17 cellular contexts compared by ENCODE assay signal in genomic region chr12:81991868-81992267, GRCh38.
"Had no signal": no experiment of that assay in that cellular context is flagged by ENCODE, and none has a peak within 500 bp of the region (broad histone marks: within the 10 kb centered on the region; RNA-seq: fewer than 3 reads in every experiment).

No MANE protein-coding gene starts in this region.

- H3K9me3 ChIP-seq: SK-N-SH had no signal

- H3K4me2 ChIP-seq: SK-N-SH had no signal

- H3K9ac ChIP-seq: SK-N-SH had no signal

- H3K27ac ChIP-seq: RWPE1 had no signal

- ATAC-seq: HepG2 had no signal

- FAIRE-seq: HepG2, RCC 7860 had no signal

- DNase-seq: IMR-90, Karpas-422, KG1, NCI-H1092, NCI-H1105 treated with DMSO at 0.1 percent for 48 hours, NCI-H1417 treated with DMSO at 0.1 percent for 48 hours, NCI-H1694 treated with DMSO at 0.1 percent for 48 hours, NCI-H1930, NCI-H2107, NCI-H2227 treated with DMSO at 0.1 percent for 48 hours, NCI-H774, SHP77, T-helper 17 cell had no signal
